ENCODE assay signal across 16 cellular contexts in genomic region chr2:15092166-15092565, GRCh38.
DNase-seq lines count a peak whose midpoint lies in the region; ATAC-seq and TF ChIP-seq lines count a peak whose summit lies in the region.
"Had no signal": no experiment of that assay in that cellular context is flagged by ENCODE, and none has a peak within 500 bp of the region (broad histone marks: within the 10 kb centered on the region; RNA-seq: fewer than 3 reads in every experiment).

No MANE protein-coding gene starts in this region.

- TF ChIP-seq CTCF in A673 (conservative IDR thresholded peaks at IDR 0.05; ENCODE audit: low read depth, low read length) (no peak), neural progenitor cell (IDR thresholded peaks at IDR 0.05) (no peak)

- intact Hi-C loops in A673 (cut with micrococcal nuclease; ENCODE audit: unreplicated experiment), result no loop called here

- H3K27ac Mint-ChIP-seq in neural progenitor cell, result peak overlapping the region; percentile 89
- no peak overlapping the region for H3K27ac Mint-ChIP-seq in CD8-positive, alpha-beta memory T cell
- H3K27ac Mint-ChIP-seq: CD4-positive, alpha-beta memory T cell; H9 had no signal

- no peaks in the 10 kb centered on the region for H3F3A ChIP-seq in neural progenitor cell (ENCODE audit: low read depth)

- H3K36me3 Mint-ChIP-seq in neural progenitor cell, result no peaks in the 10 kb centered on the region
- no peaks in the 10 kb centered on the region for H3K36me3 Mint-ChIP-seq in CD8-positive, alpha-beta memory T cell
- H3K36me3 Mint-ChIP-seq: CD4-positive, alpha-beta memory T cell had no signal

- DNase-seq in A673 (ENCODE audit: low spot score) (no peak), neural progenitor cell (ENCODE audit: low spot score) (no peak)
- no peak for DNase-seq in CD8-positive, alpha-beta memory T cell
- DNase-seq: ACHN; C1 segment of cervical spinal cord; Caco-2; CD4-positive, alpha-beta memory T cell; DMS153; DND-41; H9 had no signal

- no peak overlapping the region for H3K4me2 ChIP-seq in neural progenitor cell

- BruUV-seq in A673 (replicated peaks; lab: Mats Ljungman, UMichigan), result no TSS peak

- H3K4me3 Mint-ChIP-seq in neural progenitor cell, result no peak overlapping the region
- no peak overlapping the region for H3K4me3 Mint-ChIP-seq in CD8-positive, alpha-beta memory T cell
- H3K4me3 Mint-ChIP-seq: CD4-positive, alpha-beta memory T cell; H9 had no signal

- no peaks in the 10 kb centered on the region for H4K20me1 ChIP-seq in neural progenitor cell (ENCODE audit: low read depth)

- POLR2A ChIA-PET in A673 (lab: Charles Lee; ENCODE audit: low non-redundant PET), result no interaction called here
- POLR2A ChIA-PET in CD8-positive, alpha-beta memory T cell (lab: Charles Lee), result no interaction called here

- H3K4me1 ChIP-seq in A673 (ENCODE audit: insufficient read depth, low read length, poor library complexity, severe bottlenecking) (peaks cover 24% of the 10 kb centered on the region), HUES48 (ENCODE audit: control insufficient read depth, insufficient read depth, low read length) (peaks cover 14% of the 10 kb centered on the region), neural progenitor cell (peaks cover 1% of the 10 kb centered on the region)
- H3K4me1 ChIP-seq in CD8-positive, alpha-beta memory T cell (ENCODE audit: insufficient read depth, low read length), result no peaks in the 10 kb centered on the region
- H3K4me1 ChIP-seq: Caco-2 had no signal

- H3K36me3 ChIP-seq in A673 (ENCODE audit: insufficient read depth, low read length, poor library complexity, severe bottlenecking) (no peaks in the 10 kb centered on the region), HUES48 (ENCODE audit: control insufficient read depth, insufficient read depth, low read length) (no peaks in the 10 kb centered on the region), neural progenitor cell (no peaks in the 10 kb centered on the region)
- no peaks in the 10 kb centered on the region for H3K36me3 ChIP-seq in CD8-positive, alpha-beta memory T cell (ENCODE audit: insufficient read depth, low read length)

- H3K9me3 Mint-ChIP-seq in neural progenitor cell, result peaks cover 4% of the 10 kb centered on the region
- peaks cover 0 to 3% (median 0%) of the 10 kb centered on the region in 5 donors for H3K9me3 Mint-ChIP-seq in CD8-positive, alpha-beta memory T cell

- ATAC-seq in HG03354 (IDR thresholded peaks at IDR 0.05; ENCODE audit: poor library complexity, severe bottlenecking, unreplicated experiment) (no peak), HG02938 (IDR thresholded peaks at IDR 0.05; ENCODE audit: unreplicated experiment) (no peak)
- ATAC-seq: HCT116 had no signal

- H3K27me3 ChIP-seq in A673 (replicated peaks; ENCODE audit: insufficient read depth, low read depth, low read length, poor library complexity) (no peaks in the 10 kb centered on the region), HUES48 (ENCODE audit: control insufficient read depth, insufficient read depth, low read length) (no peaks in the 10 kb centered on the region), neural progenitor cell (no peaks in the 10 kb centered on the region)
- H3K27me3 ChIP-seq in CD8-positive, alpha-beta memory T cell (ENCODE audit: insufficient read depth, low read length, poor library complexity, severe bottlenecking), result no peaks in the 10 kb centered on the region

- no peaks in the 10 kb centered on the region for H3K79me2 ChIP-seq in neural progenitor cell (ENCODE audit: low read depth)

- no peak overlapping the region for H3K4me3 ChIP-seq in A673 (ENCODE audit: low read depth, low read length, poor library complexity, severe bottlenecking)
- no peak overlapping the region for H3K4me3 ChIP-seq in HUES48 (ENCODE audit: low read depth, low read length)
- H3K4me3 ChIP-seq in neural progenitor cell, result no peak overlapping the region
- no peak overlapping the region for H3K4me3 ChIP-seq in CD8-positive, alpha-beta memory T cell (ENCODE audit: low read length)
- H3K4me3 ChIP-seq: GM23248 had no signal

- peaks cover 19% of the 10 kb centered on the region for H3K4me1 Mint-ChIP-seq in neural progenitor cell
- H3K4me1 Mint-ChIP-seq in CD8-positive, alpha-beta memory T cell, result peaks cover 0 to 6% (median 0%) of the 10 kb centered on the region in 3 donors
- H3K4me1 Mint-ChIP-seq: CD4-positive, alpha-beta memory T cell had no signal

- H3K9ac ChIP-seq in HUES48 (ENCODE audit: low read depth, low read length), result no peak overlapping the region
- no peak overlapping the region for H3K9ac ChIP-seq in neural progenitor cell
- H3K9ac ChIP-seq: GM23248 had no signal

- no peak overlapping the region for H2AFZ ChIP-seq in neural progenitor cell (replicated peaks)
- H2AFZ ChIP-seq: GM23248 had no signal

- H3K27ac ChIP-seq in A673 (ENCODE audit: low read depth, low read length, poor library complexity, severe bottlenecking) (peak overlapping the region; percentile 44), HUES48 (ENCODE audit: low read depth, low read length) (peak overlapping the region; percentile 33), neural progenitor cell (no peak overlapping the region)
- no peak overlapping the region for H3K27ac ChIP-seq in CD8-positive, alpha-beta memory T cell (ENCODE audit: low read depth, low read length)
- H3K27ac ChIP-seq: 22Rv1, GM23248 had no signal

- H3K9me3 ChIP-seq in A673 (ENCODE audit: low read depth, low read length, poor library complexity, severe bottlenecking) (no peaks in the 10 kb centered on the region), HUES48 (ENCODE audit: control insufficient read depth, insufficient read depth, low read length) (no peaks in the 10 kb centered on the region), neural progenitor cell (ENCODE audit: low read depth) (no peaks in the 10 kb centered on the region)
- no peaks in the 10 kb centered on the region for H3K9me3 ChIP-seq in CD8-positive, alpha-beta memory T cell (ENCODE audit: low read length)

- CTCF ChIA-PET in A673 (lab: Charles Lee), result no interaction called here
- CTCF ChIA-PET in CD8-positive, alpha-beta memory T cell (lab: Charles Lee), result no interaction called here

- peaks cover 2% of the 10 kb centered on the region for H3K27me3 Mint-ChIP-seq in neural progenitor cell (ENCODE audit: insufficient read depth, low read depth)
- H3K27me3 Mint-ChIP-seq in CD8-positive, alpha-beta memory T cell, result peaks cover 0 to 3% of the 10 kb centered on the region in 2 donors

Comparison
In these comparisons a context has a peak if more than half of its experiments do, and no peak if none do; other contexts are left out.
1. H3K27ac ChIP-seq: peak in A673 (single experiment) and HUES48 (single experiment); none in neural progenitor cell (single experiment) and CD8-positive, alpha-beta memory T cell (single experiment).